In genomic region chr19:33796164-33797100, GRCh38 we compare ENCODE assay signal across 8 cellular contexts. TPM values are rescaled to one million over a fixed set of nuclear protein-coding genes. Genes with fewer than 3 reads are reported as not detected.
DNase-seq lines count a peak whose midpoint lies in the region; ATAC-seq, FAIRE-seq and TF ChIP-seq lines count a peak whose summit lies in the region.

Gene KCTD15, plus strand, starts transcription at chr19:33796870. Its CDS starts 3,585 bp downstream, at chr19:33800455.

- H3K27ac ChIP-seq in RWPE1 (peak within 1 kb of the TSS; percentile 97), kidney (ENCODE audit: low read depth in 2 of 2, low read length in 2 of 2) (peak within 1 kb of the TSS; percentile 89 to 95), spleen (peak within 1 kb of the TSS; percentile 85 to 94 (median 92))

- WGBS in spleen, 5 donors, result 1 to 2% (median 1%) methylated on average over 45 to 108 of the region's 125 CpGs

- peak within 1 kb of the TSS in 1 of 2 donors; percentile 51 for H3K9ac ChIP-seq in kidney (ENCODE audit: low read length in 2 of 2)

- no peak for ATAC-seq in GM19324 (IDR thresholded peaks at IDR 0.05; ENCODE audit: low FRiP score, unreplicated experiment)

- H3K9me3 ChIP-seq in kidney (ENCODE audit: control insufficient read depth in 1 of 2, low read length in 2 of 2) (no peaks in the 10 kb centered on the region), spleen (no peaks in the 10 kb centered on the region)

- DNase-seq in activated T-cell treated with anti-CD3 and anti-CD28 coated beads for 48 hours (ENCODE audit: low read depth) (peak; percentile 39), activated T-cell treated with anti-CD3 and anti-CD28 coated beads for 4 hours (no peak), RWPE1 (ENCODE audit: low spot score) (no peak), cerebellar cortex (ENCODE audit: low spot score) (peak; percentile 26), kidney (peak; percentile 86), spleen (no peak), GM10248 (ENCODE audit: extremely low spot score) (no peak)

- TF ChIP-seq POLR2A in spleen (IDR thresholded peaks at IDR 0.05), result no peak

- no peak for FAIRE-seq in kidney (lab: Jason Lieb, UNC)

- intact Hi-C loops in kidney (cut with DNase I), result no loop called here
- intact Hi-C loops in spleen (cut with DNase I; ENCODE audit: low total_unique reads), result no loop called here

- TF ChIP-seq CTCF in RWPE1 (conservative IDR thresholded peaks at IDR 0.05; ENCODE audit: low read depth), result no peak
- no peak for TF ChIP-seq CTCF in kidney (IDR thresholded peaks at IDR 0.05; ENCODE audit: borderline replicate concordance, extremely low read depth, insufficient read depth)
- no peak for TF ChIP-seq CTCF in spleen (IDR thresholded peaks at IDR 0.05 in 8 of 11, conservative IDR thresholded peaks at IDR 0.05 in 3 of 11)
- TF ChIP-seq CTCF in GM10248 (IDR thresholded peaks at IDR 0.05; ENCODE audit: control extremely low read depth, extremely low read depth, low read depth, missing control alignments), result no peak

- POLR2A ChIA-PET in RWPE1 (lab: Yijun Ruan, JAX; ENCODE audit: low non-redundant PET), result interaction anchor here (1.6 kb wide), 1 partner anchor 23 kb away, joined by 5 read pairs; no protein-coding TSS in a partner anchor
- POLR2A ChIA-PET in GM10248 (lab: Yijun Ruan, JAX), result no interaction called here

- H3K27me3 ChIP-seq in spleen (replicated peaks in 1 of 7), result peaks cover 0 to 80% (median 31%) of the 10 kb centered on the region in 7 donors

- CTCF ChIA-PET in RWPE1 (lab: Yijun Ruan, JAX) (interaction anchor here (0.6 to 2.7 kb wide), 5 partner anchors 18 to 376 kb away, joined by 3 to 20 read pairs (median 4); no protein-coding TSS in a partner anchor), GM10248 (lab: Yijun Ruan, JAX) (interaction anchor here (1.5 to 1.7 kb wide), 2 partner anchors 17 to 18 kb away, joined by 4 to 5 read pairs; no protein-coding TSS in a partner anchor)

- H3K4me1 ChIP-seq in kidney (ENCODE audit: control insufficient read depth in 1 of 2, insufficient read depth in 1 of 2, low read depth in 1 of 2, low read length in 2 of 2), result peaks cover 6 to 11% of the 10 kb centered on the region in 2 donors
- peaks cover 7 to 68% (median 47%) of the 10 kb centered on the region in 6 donors for H3K4me1 ChIP-seq in spleen

- H3K4me3 ChIP-seq in kidney (ENCODE audit: low read length in 2 of 2), result peak within 1 kb of the TSS; percentile 54 to 59
- peak within 1 kb of the TSS; percentile 64 to 90 (median 74) for H3K4me3 ChIP-seq in spleen

- no peaks in the 10 kb centered on the region for H3K36me3 ChIP-seq in kidney (ENCODE audit: control insufficient read depth in 1 of 2, insufficient read depth in 2 of 2, low read length in 2 of 2)
- peaks cover 0 to 11% (median 0%) of the 10 kb centered on the region in 6 donors for H3K36me3 ChIP-seq in spleen

RNA-seq across cellular contexts. Expression of gene KCTD15, which starts in this region (rescaled TPM):
- 22.0 TPM for total RNA-seq in kidney
- 10.5 TPM for polyA plus RNA-seq in kidney (ENCODE audit: insufficient read depth, low read depth, low replicate concordance)
- 10 to 100 TPM in 6 of 7 donors, 1 to 10 TPM in 1; 9.7 to 31.8 (median 23.9) TPM for total RNA-seq in spleen
- polyA plus RNA-seq in spleen, result 10 to 100 TPM in 1 of 3 donors, 1 to 10 TPM in 2; 7.6 to 18.8 (median 8.5) TPM

Comparison
In these comparisons a context has a peak if more than half of its experiments do, and no peak if none do; other contexts are left out.
1. DNase-seq: peak in activated T-cell treated with anti-CD3 and anti-CD28 coated beads for 48 hours (single experiment), cerebellar cortex (single experiment) and kidney (single experiment); none in activated T-cell treated with anti-CD3 and anti-CD28 coated beads for 4 hours (single experiment), RWPE1 (single experiment), spleen (single experiment) and GM10248 (single experiment).
2. Peak in every context shown above with its lines, with median percentiles within 50 percentile points of each other: H3K27ac ChIP-seq.